15 cellular contexts compared by ENCODE assay signal in the genomic region with DNA sequence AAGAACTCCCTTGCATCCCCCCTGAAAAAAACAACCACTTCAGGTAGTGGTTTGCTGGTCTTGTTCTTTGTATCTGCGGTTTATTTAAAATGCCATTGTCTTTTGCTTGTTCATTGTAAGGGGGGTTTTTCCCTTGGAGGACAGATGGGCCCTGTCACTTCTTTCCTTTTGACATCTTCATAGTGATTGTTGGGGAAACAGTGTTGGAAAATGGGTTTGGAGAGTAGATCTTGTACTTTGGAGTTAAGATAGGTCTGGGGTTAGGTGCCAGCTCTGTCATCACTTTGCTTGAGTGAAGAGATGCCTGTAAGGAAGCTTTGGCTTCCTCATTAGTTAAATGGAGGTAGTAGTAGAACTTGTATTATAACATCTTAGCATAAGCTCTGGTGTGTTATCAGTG.
"Had no signal": no experiment of that assay in that cellular context is flagged by ENCODE, and none has a peak within 500 bp of the region (broad histone marks: within the 10 kb centered on the region; RNA-seq: fewer than 3 reads in every experiment).

No MANE protein-coding gene starts in this region.

- ATAC-seq: activated T-helper 17 cell treated with anti-CD3 and anti-CD28 coated beads, Interleukin-2, amount 50 U/mL, for 72 hours; gastrocnemius medialis; left cardiac atrium had no signal

- H3K4me3 Mint-ChIP-seq: activated CD4-positive, alpha-beta T cell treated with anti-CD3 and anti-CD28 coated beads, Interleukin-2, amount 10 ng/mL, durations not matched to agents 24 days and 14 days; activated naive CD4-positive, alpha-beta T cell treated with anti-CD3 and anti-CD28 coated beads for 36 hours; activated T-helper 17 cell treated with anti-CD3 and anti-CD28 coated beads, Interleukin-2, amount 50 U/mL, for 72 hours; type B pancreatic cell had no signal

- H3K9me3 Mint-ChIP-seq: activated CD4-positive, alpha-beta T cell treated with anti-CD3 and anti-CD28 coated beads, Interleukin-2, amount 10 ng/mL, durations not matched to agents 24 days and 14 days; activated naive CD4-positive, alpha-beta T cell treated with anti-CD3 and anti-CD28 coated beads for 36 hours; activated T-helper 17 cell treated with anti-CD3 and anti-CD28 coated beads, Interleukin-2, amount 50 U/mL, for 72 hours had no signal

- H3K27ac Mint-ChIP-seq: activated CD4-positive, alpha-beta T cell treated with anti-CD3 and anti-CD28 coated beads, Interleukin-2, amount 10 ng/mL, durations not matched to agents 24 days and 14 days; activated naive CD4-positive, alpha-beta T cell treated with anti-CD3 and anti-CD28 coated beads for 36 hours; activated T-helper 17 cell treated with anti-CD3 and anti-CD28 coated beads, Interleukin-2, amount 50 U/mL, for 72 hours; type B pancreatic cell had no signal

- DNase-seq: activated CD4-positive, alpha-beta T cell treated with anti-CD3 and anti-CD28 coated beads, Interleukin-2, amount 10 ng/mL, durations not matched to agents 24 days and 14 days; activated CD4-positive, CD25-positive, alpha-beta regulatory T cell; activated CD8-positive, alpha-beta memory T cell treated with anti-CD3 and anti-CD28 coated beads for 24 hours; activated naive CD4-positive, alpha-beta T cell treated with anti-CD3 and anti-CD28 coated beads for 36 hours; central memory CD4-positive, alpha-beta T cell; cortex of kidney; effector CD8-positive, alpha-beta T cell; gastrocnemius medialis; heart right ventricle; left cardiac atrium; midbrain; stimulated activated CD4-positive, alpha-beta T cell treated with anti-CD3 and anti-CD28 coated beads, Interleukin-2, amount 100 ng/mL, for 48 hours; stimulated activated naive CD4-positive, alpha-beta T cell had no signal

- H3K27me3 Mint-ChIP-seq: activated CD4-positive, alpha-beta T cell treated with anti-CD3 and anti-CD28 coated beads, Interleukin-2, amount 10 ng/mL, durations not matched to agents 24 days and 14 days; activated T-helper 17 cell treated with anti-CD3 and anti-CD28 coated beads, Interleukin-2, amount 50 U/mL, for 72 hours; type B pancreatic cell had no signal
